In the genomic region with DNA sequence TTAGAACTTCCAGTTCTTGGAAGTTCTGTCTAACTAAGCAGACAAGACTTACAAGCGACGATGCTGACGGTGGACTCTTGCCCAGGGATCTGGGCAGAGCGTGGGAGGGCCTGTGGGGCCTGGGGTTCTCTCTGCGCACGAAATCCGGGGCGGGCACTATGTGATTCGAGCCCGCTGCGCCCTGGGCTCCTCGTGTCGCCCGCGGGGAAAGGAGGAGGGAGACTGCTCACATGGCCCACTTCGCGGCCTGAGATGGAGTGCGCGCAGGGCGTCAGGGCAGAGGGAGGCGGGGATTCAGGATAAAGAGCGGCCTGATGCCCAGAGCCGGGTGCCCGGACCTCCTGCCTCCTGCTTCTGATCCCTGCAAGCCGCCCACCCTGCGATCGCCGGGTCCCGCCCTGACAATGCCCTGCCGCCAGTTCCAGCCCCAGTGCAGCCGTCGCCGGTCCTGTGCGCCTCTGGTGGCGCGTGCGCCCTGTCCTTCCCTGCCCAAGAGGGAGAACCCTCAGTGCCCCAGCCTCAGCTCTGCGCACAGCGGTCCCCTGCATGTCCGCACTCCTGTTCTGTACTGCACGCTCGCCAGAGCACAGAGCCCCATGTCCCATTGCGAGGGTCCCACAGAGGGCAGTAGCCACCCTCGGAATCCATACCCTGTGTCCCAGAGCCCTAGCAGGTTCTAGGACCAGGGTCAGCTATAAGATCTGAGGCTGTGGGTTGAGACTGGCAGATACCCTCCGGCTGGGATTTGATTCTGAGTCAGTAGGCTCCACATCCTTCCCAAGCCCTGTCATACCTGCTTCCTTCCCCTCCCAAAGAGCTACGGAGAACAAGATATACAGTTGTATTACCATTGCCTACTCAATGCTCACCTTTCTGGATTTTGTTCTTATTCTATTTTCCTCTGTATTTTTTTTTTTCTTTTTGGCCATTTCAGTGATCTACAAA, we compare ENCODE assay signal across 9 cellular contexts.
A peak's percentile ranks its signal among the peaks of the same experiment; 100 is the strongest.
DNase-seq lines count a peak whose midpoint lies in the region; ATAC-seq, FAIRE-seq and TF ChIP-seq lines count a peak whose summit lies in the region.
"Had no signal": no experiment of that assay in that cellular context is flagged by ENCODE, and none has a peak within 500 bp of the region (broad histone marks: within the 10 kb centered on the region; RNA-seq: fewer than 3 reads in every experiment).

No MANE protein-coding gene starts in this region.

- no peak for TF ChIP-seq POLR2A in HepG2 (IDR thresholded peaks at IDR 0.05; ENCODE audit: insufficient read depth in 1 of 2, low read depth in 2 of 2, low read length in 2 of 2)

- H2AFZ ChIP-seq in HepG2 (ENCODE audit: low read length): no peak overlapping the region

- intact Hi-C loops in HepG2 (cut with micrococcal nuclease; ENCODE audit: unreplicated experiment): loop anchor here (1.0 kb wide), 1 partner anchor 133 kb away; no protein-coding TSS in a partner anchor

- no peak for FAIRE-seq in HepG2 (lab: Jason Lieb, UNC)
- FAIRE-seq: GM12878 had no signal

- H3K27me3 ChIP-seq in brain microvascular endothelial cell (replicated peaks) (no peaks in the 10 kb centered on the region), HepG2 (ENCODE audit: control insufficient read depth in 1 of 2, insufficient read depth in 2 of 2, low read length in 2 of 2) (no peaks in the 10 kb centered on the region)

- H3K9ac ChIP-seq in HepG2 (ENCODE audit: insufficient read depth, low read depth, low read length): no peak overlapping the region

- WGBS in HepG2 (ENCODE audit: low lambda C conversion rate): 82% methylated on average over 30 of the region's 46 CpGs

- H3K36me3 ChIP-seq in brain microvascular endothelial cell (replicated peaks) (no peaks in the 10 kb centered on the region), HepG2 (replicated peaks in 1 of 2; ENCODE audit: control insufficient read depth in 1 of 2, insufficient read depth in 2 of 2, low read length in 2 of 2) (no peaks in the 10 kb centered on the region)

- H3K27ac ChIP-seq in brain microvascular endothelial cell (no peak overlapping the region), HepG2 (ENCODE audit: extremely low read length, insufficient read depth, low read length) (no peak overlapping the region), substantia nigra (ENCODE audit: low read depth, low read length, poor library complexity, severe bottlenecking) (no peak overlapping the region)

- peak; percentile 72 for ATAC-seq in HepG2
- ATAC-seq in HG03108 (IDR thresholded peaks at IDR 0.05; ENCODE audit: unreplicated experiment): no peak
- ATAC-seq: GM12878 had no signal

- DNase-seq in AG20443 (ENCODE audit: low spot score) (peak; percentile 14), NCI-H1092 treated with DMSO at 0.1 percent for 48 hours (lab: John Stamatoyannopoulos, UW) (peak; percentile 76), brain microvascular endothelial cell (no peak), HepG2 (ENCODE audit: low spot score) (no peak), substantia nigra (lab: John Stamatoyannopoulos, UW) (peak in 40 of 49 donors; percentile 5 to 72 (median 42)), GM19240 (ENCODE audit: insufficient read length, low spot score) (no peak), RKO (ENCODE audit: low spot score) (no peak)

- H3K79me2 ChIP-seq in HepG2 (ENCODE audit: insufficient read depth, low read length): no peaks in the 10 kb centered on the region

- TF ChIP-seq CTCF in brain microvascular endothelial cell (IDR thresholded peaks at IDR 0.05; ENCODE audit: low read depth, low read length, missing control alignments) (peak; percentile 31), HepG2 (CRISPR knock-in tag; IDR thresholded peaks at IDR 0.05) (peak; percentile 47)

- peak overlapping the region; percentile 51 for H3K4me3 ChIP-seq in brain microvascular endothelial cell (ENCODE audit: low read depth, low read length)
- no peak overlapping the region for H3K4me3 ChIP-seq in HepG2 (replicated peaks in 1 of 3; ENCODE audit: insufficient read depth in 1 of 3, low read depth in 2 of 3, low read length in 3 of 3)
- H3K4me3 ChIP-seq: GM12878 had no signal

- H4K20me1 ChIP-seq in HepG2 (ENCODE audit: insufficient read depth, low read length): no peaks in the 10 kb centered on the region

- in situ Hi-C loops in brain microvascular endothelial cell (cut with HindIII; ENCODE audit: low pct_ligation_motif_present, low sequenced_read_pairs) (no loop called here), HepG2 (cut with HindIII; ENCODE audit: extremely low pct_ligation_motif_present, low pct_unique_long_range_greater_than_20kb) (no loop called here)

- no peak for TF ChIP-seq EP300 in HepG2 (IDR thresholded peaks at IDR 0.05; ENCODE audit: low read depth in 2 of 2, low read length in 2 of 2)
- no peak for TF ChIP-seq EP300 in HepG2 (CRISPR knock-in tag; IDR thresholded peaks at IDR 0.05; ENCODE audit: borderline replicate concordance)

- CTCF ChIA-PET in HepG2 (lab: Yijun Ruan, JAX; ENCODE audit: low intra/inter-chr PET ratio, low total read pairs): no interaction called here

- H3K4me2 ChIP-seq in HepG2 (ENCODE audit: low read depth, low read length): no peak overlapping the region

- H3K9me3 ChIP-seq in HepG2 (ENCODE audit: low read length): no peaks in the 10 kb centered on the region

- no peak for TF ChIP-seq RAD21 in HepG2 (CRISPR knock-in tag; IDR thresholded peaks at IDR 0.05)

- peaks cover 8% of the 10 kb centered on the region; the same call in 1 of the 2 replicates for H3K4me1 ChIP-seq in HepG2 (ENCODE audit: insufficient read depth, low read length)

- BruUV-seq in HepG2 (replicated peaks; lab: Mats Ljungman, UMichigan): no TSS peak

- POLR2A ChIA-PET in HepG2 (lab: Yijun Ruan, JAX): no interaction called here

TF ChIP-seq in HepG2, 621 proteins besides CTCF, POLR2A, EP300 and RAD21:
- TF ChIP-seq, protein P1, sequence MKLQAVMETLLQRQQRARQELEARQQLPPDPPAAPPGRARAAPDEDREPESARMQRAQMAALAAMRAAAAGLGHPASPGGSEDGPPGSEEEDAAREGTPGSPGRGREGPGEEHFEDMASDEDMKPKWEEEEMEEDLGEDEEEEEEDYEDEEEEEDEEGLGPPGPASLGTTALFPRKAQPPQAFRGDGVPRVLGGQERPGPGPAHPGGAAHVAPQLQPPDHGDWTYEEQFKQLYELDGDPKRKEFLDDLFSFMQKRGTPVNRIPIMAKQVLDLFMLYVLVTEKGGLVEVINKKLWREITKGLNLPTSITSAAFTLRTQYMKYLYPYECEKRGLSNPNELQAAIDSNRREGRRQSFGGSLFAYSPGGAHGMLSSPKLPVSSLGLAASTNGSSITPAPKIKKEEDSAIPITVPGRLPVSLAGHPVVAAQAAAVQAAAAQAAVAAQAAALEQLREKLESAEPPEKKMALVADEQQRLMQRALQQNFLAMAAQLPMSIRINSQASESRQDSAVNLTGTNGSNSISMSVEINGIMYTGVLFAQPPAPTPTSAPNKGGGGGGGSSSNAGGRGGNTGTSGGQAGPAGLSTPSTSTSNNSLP (IDR thresholded peaks at IDR 0.05; ENCODE audit: low read depth, low read length): no peak
- TF ChIP-seq STAG1 (CRISPR knock-in tag; IDR thresholded peaks at IDR 0.05) (peak; percentile 43), SRSF1 (optimal IDR thresholded peaks at IDR 0.05; ENCODE audit: low read depth, low read length) (no peak), ZNF598 (CRISPR knock-in tag; IDR thresholded peaks at IDR 0.05; ENCODE audit: borderline replicate concordance) (no peak), ZSCAN30 (CRISPR knock-in tag; IDR thresholded peaks at IDR 0.05) (no peak), MTF1 (CRISPR knock-in tag; IDR thresholded peaks at IDR 0.05) (no peak), CENPT (CRISPR knock-in tag; IDR thresholded peaks at IDR 0.05; ENCODE audit: low read depth) (no peak)
- TF ChIP-seq, protein P2, sequence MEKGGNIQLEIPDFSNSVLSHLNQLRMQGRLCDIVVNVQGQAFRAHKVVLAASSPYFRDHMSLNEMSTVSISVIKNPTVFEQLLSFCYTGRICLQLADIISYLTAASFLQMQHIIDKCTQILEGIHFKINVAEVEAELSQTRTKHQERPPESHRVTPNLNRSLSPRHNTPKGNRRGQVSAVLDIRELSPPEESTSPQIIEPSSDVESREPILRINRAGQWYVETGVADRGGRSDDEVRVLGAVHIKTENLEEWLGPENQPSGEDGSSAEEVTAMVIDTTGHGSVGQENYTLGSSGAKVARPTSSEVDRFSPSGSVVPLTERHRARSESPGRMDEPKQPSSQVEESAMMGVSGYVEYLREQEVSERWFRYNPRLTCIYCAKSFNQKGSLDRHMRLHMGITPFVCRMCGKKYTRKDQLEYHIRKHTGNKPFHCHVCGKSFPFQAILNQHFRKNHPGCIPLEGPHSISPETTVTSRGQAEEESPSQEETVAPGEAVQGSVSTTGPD (CRISPR knock-in tag; IDR thresholded peaks at IDR 0.05): no peak
- TF ChIP-seq, protein P3, sequence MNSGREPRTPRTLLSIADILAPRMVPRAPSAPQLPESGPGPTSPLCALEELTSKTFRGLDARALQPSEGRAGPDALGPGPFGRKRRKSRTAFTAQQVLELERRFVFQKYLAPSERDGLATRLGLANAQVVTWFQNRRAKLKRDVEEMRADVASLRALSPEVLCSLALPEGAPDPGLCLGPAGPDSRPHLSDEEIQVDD (CRISPR knock-in tag; IDR thresholded peaks at IDR 0.05; ENCODE audit: borderline replicate concordance): no peak

Comparison
In these comparisons a context has a peak if more than half of its experiments do, and no peak if none do; other contexts are left out.
1. DNase-seq: peak in AG20443 (single experiment), NCI-H1092 treated with DMSO at 0.1 percent for 48 hours (single experiment) and substantia nigra (40 of 49); none in brain microvascular endothelial cell (single experiment), HepG2 (single experiment), GM19240 (single experiment) and RKO (single experiment).